ENCODE assay signal across 2 cellular contexts in genomic region chr7:152640829-152641228, GRCh38.
TF ChIP-seq lines count a peak whose summit lies in the region.

No MANE protein-coding gene starts in this region.

TF ChIP-seq in GM23338, 12 proteins besides CTCF, POLR2A, EP300 and RAD21:
- TF ChIP-seq POLR2AphosphoS5 (IDR thresholded peaks at IDR 0.05; ENCODE audit: low read depth) (peak; percentile 37; the same call in 1 of the 2 replicates), EZH2 (IDR thresholded peaks at IDR 0.05; ENCODE audit: low read depth, unreplicated experiment) (no peak)

TF ChIP-seq in K562, 482 proteins besides CTCF, POLR2A, EP300 and RAD21:
- TF ChIP-seq POLR2AphosphoS2 (IDR thresholded peaks at IDR 0.05; ENCODE audit: low read length), result 0 out of 2 replicates have a peak, but pooled peaks have one; percentile 53
- TF ChIP-seq GTF2A2 (tag; IDR thresholded peaks at IDR 0.05), result no peak
